1 cellular context compared by ENCODE assay signal in the genomic region with DNA sequence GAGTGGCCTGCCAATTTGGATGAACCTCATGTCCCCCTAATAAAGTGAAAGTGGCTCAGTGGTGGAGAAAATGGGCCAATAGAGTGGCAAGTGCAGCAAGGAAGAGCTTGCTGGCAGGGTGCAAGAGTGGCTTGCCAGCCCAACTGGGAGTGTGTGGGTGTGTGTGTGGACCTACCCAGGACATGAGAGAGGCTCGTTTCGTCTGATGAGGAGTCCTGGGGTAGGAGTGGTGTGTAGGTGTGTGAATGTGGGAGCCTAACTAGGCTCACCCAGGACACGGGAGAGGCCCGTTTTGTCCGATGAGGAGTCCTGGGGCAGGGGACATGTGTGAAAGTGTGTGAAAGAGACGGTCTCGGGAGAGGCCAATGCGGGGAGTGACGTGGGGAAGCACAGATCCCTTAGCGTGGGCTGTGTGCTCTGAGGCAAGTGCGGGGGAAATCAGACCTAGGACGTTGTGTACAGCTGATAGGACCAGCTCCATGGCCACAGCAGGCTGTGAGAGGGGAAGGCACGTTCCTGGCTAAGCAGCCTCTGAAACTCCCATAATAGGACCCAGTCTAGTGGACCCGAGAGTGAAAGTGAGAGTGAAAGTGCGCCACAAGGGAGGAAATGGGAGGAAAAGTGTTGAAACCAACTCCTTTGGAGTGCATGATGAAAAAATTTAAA.
TF ChIP-seq lines count a peak whose summit lies in the region.

No MANE protein-coding gene starts in this region.

TF ChIP-seq in GM23338, 12 proteins besides CTCF, POLR2A, EP300 and RAD21:
- TF ChIP-seq, protein P1, sequence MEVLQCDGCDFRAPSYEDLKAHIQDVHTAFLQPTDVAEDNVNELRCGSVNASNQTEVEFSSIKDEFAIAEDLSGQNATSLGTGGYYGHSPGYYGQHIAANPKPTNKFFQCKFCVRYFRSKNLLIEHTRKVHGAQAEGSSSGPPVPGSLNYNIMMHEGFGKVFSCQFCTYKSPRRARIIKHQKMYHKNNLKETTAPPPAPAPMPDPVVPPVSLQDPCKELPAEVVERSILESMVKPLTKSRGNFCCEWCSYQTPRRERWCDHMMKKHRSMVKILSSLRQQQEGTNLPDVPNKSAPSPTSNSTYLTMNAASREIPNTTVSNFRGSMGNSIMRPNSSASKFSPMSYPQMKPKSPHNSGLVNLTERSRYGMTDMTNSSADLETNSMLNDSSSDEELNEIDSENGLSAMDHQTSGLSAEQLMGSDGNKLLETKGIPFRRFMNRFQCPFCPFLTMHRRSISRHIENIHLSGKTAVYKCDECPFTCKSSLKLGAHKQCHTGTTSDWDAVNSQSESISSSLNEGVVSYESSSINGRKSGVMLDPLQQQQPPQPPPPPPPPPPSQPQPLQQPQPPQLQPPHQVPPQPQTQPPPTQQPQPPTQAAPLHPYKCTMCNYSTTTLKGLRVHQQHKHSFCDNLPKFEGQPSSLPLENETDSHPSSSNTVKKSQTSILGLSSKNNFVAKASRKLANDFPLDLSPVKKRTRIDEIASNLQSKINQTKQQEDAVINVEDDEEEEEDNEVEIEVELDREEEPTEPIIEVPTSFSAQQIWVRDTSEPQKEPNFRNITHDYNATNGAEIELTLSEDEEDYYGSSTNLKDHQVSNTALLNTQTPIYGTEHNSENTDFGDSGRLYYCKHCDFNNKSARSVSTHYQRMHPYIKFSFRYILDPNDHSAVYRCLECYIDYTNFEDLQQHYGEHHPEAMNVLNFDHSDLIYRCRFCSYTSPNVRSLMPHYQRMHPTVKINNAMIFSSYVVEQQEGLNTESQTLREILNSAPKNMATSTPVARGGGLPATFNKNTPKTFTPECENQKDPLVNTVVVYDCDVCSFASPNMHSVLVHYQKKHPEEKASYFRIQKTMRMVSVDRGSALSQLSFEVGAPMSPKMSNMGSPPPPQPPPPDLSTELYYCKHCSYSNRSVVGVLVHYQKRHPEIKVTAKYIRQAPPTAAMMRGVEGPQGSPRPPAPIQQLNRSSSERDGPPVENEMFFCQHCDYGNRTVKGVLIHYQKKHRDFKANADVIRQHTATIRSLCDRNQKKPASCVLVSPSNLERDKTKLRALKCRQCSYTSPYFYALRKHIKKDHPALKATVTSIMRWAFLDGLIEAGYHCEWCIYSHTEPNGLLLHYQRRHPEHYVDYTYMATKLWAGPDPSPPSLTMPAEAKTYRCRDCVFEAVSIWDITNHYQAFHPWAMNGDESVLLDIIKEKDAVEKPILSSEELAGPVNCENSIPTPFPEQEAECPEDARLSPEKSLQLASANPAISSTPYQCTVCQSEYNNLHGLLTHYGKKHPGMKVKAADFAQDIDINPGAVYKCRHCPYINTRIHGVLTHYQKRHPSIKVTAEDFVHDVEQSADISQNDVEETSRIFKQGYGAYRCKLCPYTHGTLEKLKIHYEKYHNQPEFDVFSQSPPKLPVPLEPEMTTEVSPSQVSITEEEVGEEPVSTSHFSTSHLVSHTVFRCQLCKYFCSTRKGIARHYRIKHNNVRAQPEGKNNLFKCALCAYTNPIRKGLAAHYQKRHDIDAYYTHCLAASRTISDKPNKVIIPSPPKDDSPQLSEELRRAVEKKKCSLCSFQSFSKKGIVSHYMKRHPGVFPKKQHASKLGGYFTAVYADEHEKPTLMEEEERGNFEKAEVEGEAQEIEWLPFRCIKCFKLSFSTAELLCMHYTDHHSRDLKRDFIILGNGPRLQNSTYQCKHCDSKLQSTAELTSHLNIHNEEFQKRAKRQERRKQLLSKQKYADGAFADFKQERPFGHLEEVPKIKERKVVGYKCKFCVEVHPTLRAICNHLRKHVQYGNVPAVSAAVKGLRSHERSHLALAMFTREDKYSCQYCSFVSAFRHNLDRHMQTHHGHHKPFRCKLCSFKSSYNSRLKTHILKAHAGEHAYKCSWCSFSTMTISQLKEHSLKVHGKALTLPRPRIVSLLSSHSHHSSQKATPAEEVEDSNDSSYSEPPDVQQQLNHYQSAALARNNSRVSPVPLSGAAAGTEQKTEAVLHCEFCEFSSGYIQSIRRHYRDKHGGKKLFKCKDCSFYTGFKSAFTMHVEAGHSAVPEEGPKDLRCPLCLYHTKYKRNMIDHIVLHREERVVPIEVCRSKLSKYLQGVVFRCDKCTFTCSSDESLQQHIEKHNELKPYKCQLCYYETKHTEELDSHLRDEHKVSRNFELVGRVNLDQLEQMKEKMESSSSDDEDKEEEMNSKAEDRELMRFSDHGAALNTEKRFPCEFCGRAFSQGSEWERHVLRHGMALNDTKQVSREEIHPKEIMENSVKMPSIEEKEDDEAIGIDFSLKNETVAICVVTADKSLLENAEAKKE (CRISPR knock-in tag; IDR thresholded peaks at IDR 0.05) = no peak
- TF ChIP-seq NANOG (IDR thresholded peaks at IDR 0.05; ENCODE audit: borderline replicate concordance) (no peak), JUNB (IDR thresholded peaks at IDR 0.05; ENCODE audit: unreplicated experiment) (no peak), ZNF114 (CRISPR knock-in tag; IDR thresholded peaks at IDR 0.05) (no peak), EZH2phosphoT487 (IDR thresholded peaks at IDR 0.05; ENCODE audit: unreplicated experiment) (no peak)
